8 cellular contexts compared by ENCODE assay signal in the genomic region with DNA sequence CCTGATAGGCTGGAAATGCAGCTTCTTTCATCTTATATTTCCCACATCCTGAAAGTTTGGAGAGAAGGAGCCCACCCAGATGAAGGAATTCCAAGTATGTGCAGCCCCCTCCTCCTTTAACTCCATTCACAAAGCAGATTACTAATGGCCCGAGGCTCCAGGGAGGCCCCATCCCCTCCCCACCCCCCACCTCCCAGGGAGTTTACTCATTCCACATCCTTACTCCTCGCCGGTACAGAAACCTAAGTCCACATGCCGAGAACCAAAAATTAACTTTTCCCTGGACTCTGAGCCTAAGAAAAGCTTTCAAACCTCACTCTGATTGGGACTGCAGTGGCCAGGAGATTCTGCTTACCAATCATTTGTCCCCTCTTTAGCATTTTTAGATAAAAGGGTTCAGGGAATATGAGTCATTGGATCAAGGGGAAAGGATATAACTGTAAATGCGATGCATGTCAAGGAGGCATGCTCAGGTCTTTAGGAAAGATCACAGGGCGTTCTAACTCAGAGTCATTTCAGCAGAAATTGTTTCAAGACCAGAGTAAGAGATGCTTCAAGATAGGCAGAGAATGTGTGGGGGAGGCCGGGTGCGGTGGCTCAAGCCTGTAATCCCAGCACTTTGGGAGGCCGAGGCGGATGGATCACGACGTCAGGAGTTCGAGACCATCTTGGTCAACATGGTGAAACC. TPM values are rescaled to one million over a fixed set of nuclear protein-coding genes. Genes with fewer than 3 reads are reported as not detected.
DNase-seq lines count a peak whose midpoint lies in the region; ATAC-seq, FAIRE-seq and TF ChIP-seq lines count a peak whose summit lies in the region.

No MANE protein-coding gene starts in this region.

- H3K27me3 Mint-ChIP-seq in activated T-helper 2 cell treated with anti-CD3 and anti-CD28 coated beads, Interferon-gamma antibody, Interleukin-2, Interleukin-4, amounts not matched to agents 10 μg/mL and 5 μg/mL and 100 μg/mL, durations not matched to agents 14 hours and 24 hours and 36 hours (ENCODE audit: low read depth) = no peaks in the 10 kb centered on the region
- H3K27me3 Mint-ChIP-seq in glutamatergic neuron (ENCODE audit: unreplicated experiment) = peaks cover 3% of the 10 kb centered on the region

- no peak for TF ChIP-seq POLR2A in thyroid gland (IDR thresholded peaks at IDR 0.05)

- H3K27me3 ChIP-seq in small intestine (ENCODE audit: control insufficient read depth in 2 of 2, insufficient read depth in 2 of 2, low read length in 2 of 2) (no peaks in the 10 kb centered on the region), thyroid gland (no peaks in the 10 kb centered on the region)

- peak; percentile 13 for FAIRE-seq in HTR-8/SVneo (lab: Jason Lieb, UNC)
- FAIRE-seq in small intestine (lab: Jason Lieb, UNC) = no peak

- intact Hi-C loops in activated T-helper 2 cell treated with anti-CD3 and anti-CD28 coated beads, Interferon-gamma antibody, Interleukin-2, Interleukin-4, amounts not matched to agents 10 μg/mL and 5 μg/mL and 100 μg/mL, durations not matched to agents 14 hours and 24 hours and 36 hours (cut with micrococcal nuclease) = loop anchor here (1.0 to 5.0 kb wide), 3 partner anchors 17 to 34 kb away; partner anchors contain the start of gene PIM1
- intact Hi-C loops in thyroid gland (cut with DNase I) = no loop called here

- H3K4me3 ChIP-seq in small intestine (ENCODE audit: low read depth in 1 of 2, low read length in 2 of 2) = no peak overlapping the region
- H3K4me3 ChIP-seq in thyroid gland (replicated peaks in 1 of 3) = no peak overlapping the region

- H3K27ac ChIP-seq in small intestine (ENCODE audit: low read depth in 1 of 2, low read length in 1 of 2) = peak overlapping the region in 1 of 2 donors; percentile 72
- H3K27ac ChIP-seq in thyroid gland = no peak overlapping the region

- H3K36me3 ChIP-seq in small intestine (ENCODE audit: control insufficient read depth in 2 of 2, insufficient read depth in 2 of 2, low read length in 2 of 2) = no peaks in the 10 kb centered on the region
- no peaks in the 10 kb centered on the region for H3K36me3 ChIP-seq in thyroid gland

- peak overlapping the region; percentile 89 for H3K27ac Mint-ChIP-seq in activated T-helper 2 cell treated with anti-CD3 and anti-CD28 coated beads, Interferon-gamma antibody, Interleukin-2, Interleukin-4, amounts not matched to agents 10 μg/mL and 5 μg/mL and 100 μg/mL, durations not matched to agents 14 hours and 24 hours and 36 hours
- no peak overlapping the region for H3K27ac Mint-ChIP-seq in glutamatergic neuron (ENCODE audit: unreplicated experiment)

- no peaks in the 10 kb centered on the region for H3K36me3 Mint-ChIP-seq in activated T-helper 2 cell treated with anti-CD3 and anti-CD28 coated beads, Interferon-gamma antibody, Interleukin-2, Interleukin-4, amounts not matched to agents 10 μg/mL and 5 μg/mL and 100 μg/mL, durations not matched to agents 14 hours and 24 hours and 36 hours (ENCODE audit: low read depth)
- no peaks in the 10 kb centered on the region for H3K36me3 Mint-ChIP-seq in glutamatergic neuron (ENCODE audit: unreplicated experiment)

- peak; percentile 65 for DNase-seq in HTR-8/SVneo (ENCODE audit: insufficient read length, low spot score)
- DNase-seq in activated T-helper 2 cell treated with anti-CD3 and anti-CD28 coated beads, Interferon-gamma antibody, Interleukin-2, Interleukin-4, amounts not matched to agents 10 μg/mL and 5 μg/mL and 100 μg/mL, durations not matched to agents 14 hours and 24 hours and 36 hours (ENCODE audit: low spot score) = no peak
- DNase-seq in glutamatergic neuron = no peak
- DNase-seq in small intestine = peak; percentile 25
- DNase-seq in HEK293T (ENCODE audit: extremely low spot score) = no peak
- DNase-seq in NCI-H82 (lab: John Stamatoyannopoulos, UW) = no peak
- DNase-seq in thyroid gland = no peak

- H3K9me3 Mint-ChIP-seq in activated T-helper 2 cell treated with anti-CD3 and anti-CD28 coated beads, Interferon-gamma antibody, Interleukin-2, Interleukin-4, amounts not matched to agents 10 μg/mL and 5 μg/mL and 100 μg/mL, durations not matched to agents 14 hours and 24 hours and 36 hours = no peaks in the 10 kb centered on the region
- no peaks in the 10 kb centered on the region for H3K9me3 Mint-ChIP-seq in glutamatergic neuron (ENCODE audit: unreplicated experiment)

- no peak overlapping the region for H3K4me3 Mint-ChIP-seq in activated T-helper 2 cell treated with anti-CD3 and anti-CD28 coated beads, Interferon-gamma antibody, Interleukin-2, Interleukin-4, amounts not matched to agents 10 μg/mL and 5 μg/mL and 100 μg/mL, durations not matched to agents 14 hours and 24 hours and 36 hours (ENCODE audit: low read depth)
- peak overlapping the region; percentile 69 for H3K4me3 Mint-ChIP-seq in glutamatergic neuron (ENCODE audit: unreplicated experiment)

- ATAC-seq in HG03097 (IDR thresholded peaks at IDR 0.05; ENCODE audit: low FRiP score, unreplicated experiment) = no peak

- no peaks in the 10 kb centered on the region for H3K9me3 ChIP-seq in small intestine (ENCODE audit: control insufficient read depth, low read depth)
- no peaks in the 10 kb centered on the region for H3K9me3 ChIP-seq in thyroid gland

- CTCF ChIA-PET in HEK293T (lab: Yijun Ruan, JAX) = interaction anchor here (1.3 kb wide), 1 partner anchor 70 kb away, joined by 3 read pairs; no protein-coding TSS in a partner anchor

- TF ChIP-seq CTCF in glutamatergic neuron (IDR thresholded peaks at IDR 0.05; ENCODE audit: partially characterized antibody, unreplicated experiment) (no peak), thyroid gland (IDR thresholded peaks at IDR 0.05) (no peak)

- H3K4me1 ChIP-seq in small intestine (ENCODE audit: control insufficient read depth in 2 of 2, insufficient read depth in 1 of 2, low read depth in 1 of 2, low read length in 1 of 2) (peaks cover 9 to 10% of the 10 kb centered on the region in 2 donors), thyroid gland (peaks cover 0 to 20% of the 10 kb centered on the region in 2 donors)

- peaks cover 36% of the 10 kb centered on the region for H3K4me1 Mint-ChIP-seq in activated T-helper 2 cell treated with anti-CD3 and anti-CD28 coated beads, Interferon-gamma antibody, Interleukin-2, Interleukin-4, amounts not matched to agents 10 μg/mL and 5 μg/mL and 100 μg/mL, durations not matched to agents 14 hours and 24 hours and 36 hours (ENCODE audit: low read depth)
- H3K4me1 Mint-ChIP-seq in glutamatergic neuron (ENCODE audit: low read depth, unreplicated experiment) = peaks cover 33% of the 10 kb centered on the region

- 75 to 82% (median 80%) methylated on average over 13 of the region's 13 CpGs for WGBS in small intestine, 3 donors
- WGBS in thyroid gland, 2 donors = 71 to 75% methylated on average over 13 of the region's 13 CpGs

- POLR2A ChIA-PET in HEK293T (lab: Yijun Ruan, JAX) = interaction anchor here (0.5 to 5.9 kb wide), 18 partner anchors 8 to 84 kb away, joined by 3 to 54 read pairs (median 4); partner anchors contain the start of gene PIM1

TF ChIP-seq in HEK293T, 16 proteins besides CTCF, POLR2A, EP300 and RAD21:
- no peak for TF ChIP-seq NFRKB (IDR thresholded peaks at IDR 0.05)
- no peak for TF ChIP-seq FOXA1 (IDR thresholded peaks at IDR 0.05)
- TF ChIP-seq TARDBP (IDR thresholded peaks at IDR 0.05) = no peak
- no peak for TF ChIP-seq ELF4 (IDR thresholded peaks at IDR 0.05)
- TF ChIP-seq SP1 (IDR thresholded peaks at IDR 0.05) = no peak
- no peak for TF ChIP-seq L3MBTL2 (conservative IDR thresholded peaks at IDR 0.05)
- TF ChIP-seq HDGF (IDR thresholded peaks at IDR 0.05; ENCODE audit: borderline replicate concordance) = no peak
- TF ChIP-seq FOXM1 (IDR thresholded peaks at IDR 0.05; ENCODE audit: borderline replicate concordance) = no peak
- TF ChIP-seq CTBP1 (IDR thresholded peaks at IDR 0.05; ENCODE audit: borderline replicate concordance) = no peak
- no peak for TF ChIP-seq BHLHE40 (IDR thresholded peaks at IDR 0.05; ENCODE audit: borderline replicate concordance)
TF ChIP-seq in HEK293T: peak in this region for 0.

RNA-seq across cellular contexts. Expression of gene PIM1, which starts 31.9 kb away (rescaled TPM):
- 151 and 161 TPM in 2 replicates for total RNA-seq in activated T-helper 2 cell treated with anti-CD3 and anti-CD28 coated beads, Interferon-gamma antibody, Interleukin-2, Interleukin-4, amounts not matched to agents 10 μg/mL and 5 μg/mL and 100 μg/mL, durations not matched to agents 14 hours and 24 hours and 36 hours
- total RNA-seq in glutamatergic neuron (ENCODE audit: unreplicated experiment) (22.7 TPM), thyroid gland (10 to 100 TPM; 13.1 to 54.5 (median 22.2) TPM)
- polyA plus RNA-seq in small intestine = 100 to 1,000 TPM in 1 of 3 donors, 10 to 100 TPM in 2; 26.0 to 118 (median 62.8) TPM

Comparison
In these comparisons a context has a peak if more than half of its experiments do, and no peak if none do; other contexts are left out.
1. DNase-seq: peak in HTR-8/SVneo (single experiment) and small intestine (single experiment); none in activated T-helper 2 cell treated with anti-CD3 and anti-CD28 coated beads, Interferon-gamma antibody, Interleukin-2, Interleukin-4, amounts not matched to agents 10 μg/mL and 5 μg/mL and 100 μg/mL, durations not matched to agents 14 hours and 24 hours and 36 hours (single experiment), glutamatergic neuron (single experiment), HEK293T (single experiment), NCI-H82 (single experiment) and thyroid gland (0 of 2).